In the genomic region with DNA sequence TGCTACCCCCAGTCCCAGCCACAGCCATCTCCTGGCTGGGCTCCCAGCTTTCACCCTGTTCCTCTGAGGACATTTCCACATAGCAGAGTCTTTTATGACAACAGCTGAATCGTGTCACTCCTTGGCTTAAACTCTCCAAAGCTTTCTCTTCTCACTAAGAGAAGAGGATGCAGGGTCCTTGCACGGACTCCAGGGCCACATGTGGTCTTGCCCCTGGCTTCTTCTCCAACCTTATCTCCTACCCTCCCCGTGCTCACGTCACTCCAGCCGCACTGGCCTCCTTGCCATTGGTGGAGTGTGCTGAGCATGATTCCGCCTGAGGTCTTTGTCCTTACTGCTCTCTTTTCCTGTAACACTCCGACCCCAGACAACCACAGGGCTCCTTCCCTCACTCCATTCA, we compare ENCODE assay signal across 1 cellular context.
TF ChIP-seq lines count a peak whose summit lies in the region.

No MANE protein-coding gene starts in this region.

TF ChIP-seq in HEK293, 187 proteins besides CTCF, POLR2A, EP300 and RAD21:
- TF ChIP-seq, protein P1, sequence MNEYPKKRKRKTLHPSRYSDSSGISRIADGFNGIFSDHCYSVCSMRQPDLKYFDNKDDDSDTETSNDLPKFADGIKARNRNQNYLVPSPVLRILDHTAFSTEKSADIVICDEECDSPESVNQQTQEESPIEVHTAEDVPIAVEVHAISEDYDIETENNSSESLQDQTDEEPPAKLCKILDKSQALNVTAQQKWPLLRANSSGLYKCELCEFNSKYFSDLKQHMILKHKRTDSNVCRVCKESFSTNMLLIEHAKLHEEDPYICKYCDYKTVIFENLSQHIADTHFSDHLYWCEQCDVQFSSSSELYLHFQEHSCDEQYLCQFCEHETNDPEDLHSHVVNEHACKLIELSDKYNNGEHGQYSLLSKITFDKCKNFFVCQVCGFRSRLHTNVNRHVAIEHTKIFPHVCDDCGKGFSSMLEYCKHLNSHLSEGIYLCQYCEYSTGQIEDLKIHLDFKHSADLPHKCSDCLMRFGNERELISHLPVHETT (tag by site-specific recombination; IDR thresholded peaks at IDR 0.05) = no peak
- no peak for TF ChIP-seq ZNF2 (tag by site-specific recombination; IDR thresholded peaks at IDR 0.05)
- 0 out of 2 replicates have a peak, but pooled peaks have one; percentile 3 for TF ChIP-seq PRDM1 (tag by site-specific recombination; IDR thresholded peaks at IDR 0.05)
- TF ChIP-seq ZNF561 (tag by site-specific recombination; IDR thresholded peaks at IDR 0.05; ENCODE audit: borderline replicate concordance) = no peak
